ENCODE assay signal across 9 cellular contexts in the genomic region with DNA sequence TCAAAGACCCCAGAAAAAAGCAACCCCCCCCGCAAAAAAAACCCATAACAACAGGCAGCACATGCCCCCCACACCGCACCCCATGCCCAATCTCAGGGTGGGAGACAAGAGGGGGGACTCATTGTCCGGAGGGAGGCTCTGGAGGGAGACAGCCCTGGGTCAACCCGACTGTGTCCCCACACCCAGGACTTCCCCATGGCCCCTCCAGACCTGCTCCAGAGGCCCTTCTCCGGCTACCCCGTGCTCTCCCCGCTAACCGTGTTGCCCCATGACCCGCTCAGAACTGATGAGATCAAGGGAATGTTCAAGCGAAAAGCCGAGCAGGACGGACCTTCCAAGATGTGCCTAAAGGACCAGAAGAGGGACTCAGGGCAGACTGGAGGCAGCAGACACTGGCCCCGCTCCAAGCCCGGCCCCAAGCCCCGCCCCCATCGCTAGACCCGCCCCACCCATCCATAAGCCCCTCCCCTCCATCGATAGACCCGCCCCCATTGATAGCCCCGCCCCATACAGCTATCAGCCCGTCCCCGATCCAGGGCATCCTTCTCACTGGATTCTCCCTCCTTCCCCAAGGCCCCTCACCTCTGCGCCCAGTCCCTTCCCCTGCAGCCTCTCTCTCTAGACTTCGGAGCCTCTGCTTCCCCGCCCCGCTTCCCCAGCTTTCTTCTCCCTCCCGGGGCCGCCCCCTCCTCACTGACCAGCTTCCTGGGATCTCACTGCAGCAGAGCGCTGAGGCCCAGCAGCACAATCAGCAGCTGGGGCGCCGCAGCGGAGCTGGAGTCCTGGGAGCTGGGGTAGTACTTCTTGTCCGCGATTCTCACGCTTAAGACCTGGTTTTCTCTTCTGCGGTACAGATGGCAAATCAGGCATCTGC. TPM values are rescaled to one million over a fixed set of nuclear protein-coding genes. Genes with fewer than 3 reads are reported as not detected.
A peak's percentile ranks its signal among the peaks of the same experiment; 100 is the strongest.
DNase-seq lines count a peak whose midpoint lies in the region; ATAC-seq and TF ChIP-seq lines count a peak whose summit lies in the region.
"Had no signal": no experiment of that assay in that cellular context is flagged by ENCODE, and none has a peak within 500 bp of the region (broad histone marks: within the 10 kb centered on the region; RNA-seq: fewer than 3 reads in every experiment).

No MANE protein-coding gene starts in this region.

- H3K36me3 ChIP-seq in heart left ventricle: peaks cover 0 to 33% (median 3%) of the 10 kb centered on the region in 9 donors

- POLR2A ChIA-PET in activated CD4-positive, alpha-beta memory T cell treated with anti-CD3 and anti-CD28 coated beads for 36 hours (lab: Charles Lee): interaction anchor here (1.0 kb wide), 1 partner anchor 16 kb away, joined by 5 read pairs; the partner anchor contains the start of gene MVB12A

- TF ChIP-seq POLR2A in heart left ventricle (IDR thresholded peaks at IDR 0.05): no peak

- H3K4me3 ChIP-seq in heart left ventricle: peak overlapping the region; percentile 44 to 83 (median 54)

- H3K4me1 ChIP-seq in heart left ventricle: peaks cover 0 to 37% (median 7%) of the 10 kb centered on the region in 12 donors

- peak in 2 of 5 donors; percentile 49 to 65 for DNase-seq in heart left ventricle
- DNase-seq in cardiac septum (ENCODE audit: low spot score): no peak
- peak; percentile 68 for DNase-seq in activated CD4-positive, alpha-beta memory T cell treated with anti-CD3 and anti-CD28 coated beads for 36 hours
- DNase-seq in glutamatergic neuron: peak; percentile 62
- DNase-seq in stimulated activated CD4-positive, alpha-beta T cell treated with anti-CD3 and anti-CD28 coated beads, Interleukin-4, amount 100 ng/mL, for 48 hours (ENCODE audit: low read depth in 2 of 2): peak; percentile 36 to 67
- no peak for DNase-seq in NCI-H1436 treated with DMSO at 0.1 percent for 48 hours (lab: John Stamatoyannopoulos, UW)
- DNase-seq in SW 1271 (lab: John Stamatoyannopoulos, UW): no peak
- DNase-seq in NCI-H446 (lab: John Stamatoyannopoulos, UW): no peak

- no peak for TF ChIP-seq CTCF in heart left ventricle (IDR thresholded peaks at IDR 0.05)
- TF ChIP-seq CTCF in glutamatergic neuron (IDR thresholded peaks at IDR 0.05; ENCODE audit: partially characterized antibody, unreplicated experiment): no peak

- peak overlapping the region in 11 of 12 donors; percentile 5 to 90 (median 83) for H3K27ac ChIP-seq in heart left ventricle
- H3K27ac ChIP-seq: VCaP had no signal

- peak in 3 of 4 donors; percentile 29 to 49 (median 41) for ATAC-seq in heart left ventricle

- H3K4me1 Mint-ChIP-seq in activated CD4-positive, alpha-beta memory T cell treated with anti-CD3 and anti-CD28 coated beads for 36 hours (ENCODE audit: low read depth): peaks cover 26% of the 10 kb centered on the region
- H3K4me1 Mint-ChIP-seq in glutamatergic neuron (ENCODE audit: low read depth, unreplicated experiment): peaks cover 4% of the 10 kb centered on the region

- peak overlapping the region; percentile 97 for H3K27ac Mint-ChIP-seq in activated CD4-positive, alpha-beta memory T cell treated with anti-CD3 and anti-CD28 coated beads for 36 hours
- no peak overlapping the region for H3K27ac Mint-ChIP-seq in glutamatergic neuron (ENCODE audit: unreplicated experiment)

- CTCF ChIA-PET in activated CD4-positive, alpha-beta memory T cell treated with anti-CD3 and anti-CD28 coated beads for 36 hours (lab: Charles Lee): interaction anchor here (0.5 to 1.4 kb wide), 7 partner anchors 9 to 63 kb away, joined by 3 to 7 read pairs (median 3); partner anchors contain the start of gene CCDC194

- WGBS in heart left ventricle, 4 donors: 36 to 53% (median 37%) methylated on average over 29 to 35 of the region's 36 CpGs

- H3K27me3 Mint-ChIP-seq in activated CD4-positive, alpha-beta memory T cell treated with anti-CD3 and anti-CD28 coated beads for 36 hours: no peaks in the 10 kb centered on the region
- H3K27me3 Mint-ChIP-seq in glutamatergic neuron (ENCODE audit: unreplicated experiment): peaks cover 2% of the 10 kb centered on the region

- peaks cover 22% of the 10 kb centered on the region for H3K36me3 Mint-ChIP-seq in activated CD4-positive, alpha-beta memory T cell treated with anti-CD3 and anti-CD28 coated beads for 36 hours
- no peaks in the 10 kb centered on the region for H3K36me3 Mint-ChIP-seq in glutamatergic neuron (ENCODE audit: unreplicated experiment)

- intact Hi-C loops in heart left ventricle (cut with DNase I) (no loop called here), cardiac septum (cut with DNase I) (no loop called here)
- intact Hi-C loops in activated CD4-positive, alpha-beta memory T cell treated with anti-CD3 and anti-CD28 coated beads for 36 hours (cut with micrococcal nuclease): loop anchor here (2.0 kb wide), 1 partner anchor 68 kb away; the partner anchor contains the start of gene SLC27A1

- H3K27me3 ChIP-seq in heart left ventricle: peaks cover 0 to 7% (median 0%) of the 10 kb centered on the region in 9 donors

- no peaks in the 10 kb centered on the region for H3K9me3 Mint-ChIP-seq in activated CD4-positive, alpha-beta memory T cell treated with anti-CD3 and anti-CD28 coated beads for 36 hours
- no peaks in the 10 kb centered on the region for H3K9me3 Mint-ChIP-seq in glutamatergic neuron (ENCODE audit: unreplicated experiment)

- peak overlapping the region; percentile 93 for H3K4me3 Mint-ChIP-seq in activated CD4-positive, alpha-beta memory T cell treated with anti-CD3 and anti-CD28 coated beads for 36 hours
- peak overlapping the region; percentile 52 for H3K4me3 Mint-ChIP-seq in glutamatergic neuron (ENCODE audit: unreplicated experiment)

- H3K9me3 ChIP-seq in heart left ventricle: no peaks in the 10 kb centered on the region

RNA-seq across cellular contexts. Expression of gene BST2, which starts 2.2 kb away (rescaled TPM):
- total RNA-seq in heart left ventricle: 100 to 1,000 TPM in 1 of 9 donors, 10 to 100 TPM in 8; 28.6 to 116 (median 49.4) TPM
- 10 to 100 TPM; 37.1 to 64.1 TPM for polyA plus RNA-seq in heart left ventricle
- 29.8 TPM for total RNA-seq in cardiac septum
- 100 to 1,000 TPM; 156 to 164 TPM for total RNA-seq in activated CD4-positive, alpha-beta memory T cell treated with anti-CD3 and anti-CD28 coated beads for 36 hours
- total RNA-seq in glutamatergic neuron (ENCODE audit: unreplicated experiment): 1.4 TPM

RNA-seq across cellular contexts. Expression of gene CCDC194, which starts 9.2 kb away (rescaled TPM):
- total RNA-seq in heart left ventricle: under 1 TPM in 2 of 9 donors, not detected in 7; 0.37 to 0.53 TPM
- polyA plus RNA-seq in heart left ventricle: under 1 TPM in 1 of 2 donors, not detected in 1; 0.23 TPM
- 0.40 TPM for total RNA-seq in cardiac septum
- total RNA-seq in activated CD4-positive, alpha-beta memory T cell treated with anti-CD3 and anti-CD28 coated beads for 36 hours: 1 to 10 TPM; 1.4 to 2.3 TPM
- total RNA-seq in glutamatergic neuron (ENCODE audit: unreplicated experiment): not detected

RNA-seq across cellular contexts. Expression of gene MVB12A, which starts 16.6 kb away (rescaled TPM):
- total RNA-seq in heart left ventricle (10 to 100 TPM; 11.8 to 41.5 (median 18.5) TPM), cardiac septum (14.3 TPM), glutamatergic neuron (ENCODE audit: unreplicated experiment) (38.8 TPM)
- polyA plus RNA-seq in heart left ventricle: 10 to 100 TPM; 30.7 to 46.5 TPM
- 10 to 100 TPM; 36.5 to 42.4 TPM for total RNA-seq in activated CD4-positive, alpha-beta memory T cell treated with anti-CD3 and anti-CD28 coated beads for 36 hours

RNA-seq across cellular contexts. Expression of gene PLVAP, which starts 26.1 kb away (rescaled TPM):
- total RNA-seq in heart left ventricle: 10 to 100 TPM in 4 of 9 donors, 1 to 10 TPM in 5; 7.1 to 52.8 (median 9.5) TPM
- polyA plus RNA-seq in heart left ventricle: 10 to 100 TPM; 26.4 to 50.1 TPM
- total RNA-seq in cardiac septum: 32.8 TPM
- under 1 TPM in 1 of 2 experiments, not detected in 1; 0.14 TPM for total RNA-seq in activated CD4-positive, alpha-beta memory T cell treated with anti-CD3 and anti-CD28 coated beads for 36 hours
- not detected for total RNA-seq in glutamatergic neuron (ENCODE audit: unreplicated experiment)

RNA-seq across cellular contexts. Expression of gene TMEM221, which starts 45.2 kb away (rescaled TPM):
- total RNA-seq in heart left ventricle (under 1 TPM in 1 of 9 donors, not detected in 8; 0.52 TPM), cardiac septum (not detected), glutamatergic neuron (ENCODE audit: unreplicated experiment) (not detected)
- under 1 TPM in 1 of 2 donors, not detected in 1; 0.04 TPM for polyA plus RNA-seq in heart left ventricle
- total RNA-seq in activated CD4-positive, alpha-beta memory T cell treated with anti-CD3 and anti-CD28 coated beads for 36 hours: not detected

Comparison
In these comparisons a context has a peak if more than half of its experiments do, and no peak if none do; other contexts are left out.
1. DNase-seq: peak in activated CD4-positive, alpha-beta memory T cell treated with anti-CD3 and anti-CD28 coated beads for 36 hours (single experiment), glutamatergic neuron (single experiment) and stimulated activated CD4-positive, alpha-beta T cell treated with anti-CD3 and anti-CD28 coated beads, Interleukin-4, amount 100 ng/mL, for 48 hours (2 of 2); none in cardiac septum (single experiment), NCI-H1436 treated with DMSO at 0.1 percent for 48 hours (single experiment), SW 1271 (0 of 2) and NCI-H446 (0 of 2).
2. RNA of gene BST2, which starts 2.2 kb away (total RNA-seq): 156 to 164 TPM in activated CD4-positive, alpha-beta memory T cell treated with anti-CD3 and anti-CD28 coated beads for 36 hours, 28.6 to 116 TPM in heart left ventricle and 29.8 TPM in cardiac septum (single experiment); 1.4 TPM in glutamatergic neuron (single experiment); every median in the first group is over 10 times any median in the second.